In genomic region chr14:88189040-88189839, GRCh38 we compare ENCODE assay signal across 8 cellular contexts.
DNase-seq lines count a peak whose midpoint lies in the region; ATAC-seq and TF ChIP-seq lines count a peak whose summit lies in the region.

No MANE protein-coding gene starts in this region.

- H3K4me3 Mint-ChIP-seq in T-helper 17 cell = peak overlapping the region; percentile 64

- H3K27me3 Mint-ChIP-seq in T-helper 17 cell = peaks cover 52% of the 10 kb centered on the region

- H3K9me3 ChIP-seq in T-helper 17 cell (ENCODE audit: control insufficient read depth, low read length, poor library complexity, severe bottlenecking) = no peaks in the 10 kb centered on the region

- DNase-seq in NCI-H1417 treated with DMSO at 0.1 percent for 48 hours (lab: John Stamatoyannopoulos, UW) (peak; percentile 63), T-helper 17 cell (peak in 1 of 3 donors; percentile 27), cerebellar cortex (ENCODE audit: low spot score) (peak; percentile 97), kidney epithelial cell (ENCODE audit: low read depth) (peak; percentile 59)
- peak; percentile 48 for DNase-seq in stimulated activated CD4-positive, alpha-beta T cell treated with anti-CD3 and anti-CD28 coated beads, Interleukin-1b, Interleukin-23, amount 100 ng/mL, for 48 hours

- peak; percentile 85 for TF ChIP-seq CTCF in 22Rv1 (IDR thresholded peaks at IDR 0.05)
- TF ChIP-seq CTCF in GM12872 (IDR thresholded peaks at IDR 0.05; ENCODE audit: insufficient read depth, low read depth, low read length) = peak; percentile 81
- TF ChIP-seq CTCF in kidney epithelial cell (IDR thresholded peaks at IDR 0.05; ENCODE audit: insufficient read depth, low read length, poor library complexity, severe bottlenecking) = peak; percentile 75

- H3K27me3 ChIP-seq in kidney epithelial cell (ENCODE audit: control insufficient read depth, insufficient read depth, low read length) = peaks cover 3% of the 10 kb centered on the region

- H3K36me3 Mint-ChIP-seq in T-helper 17 cell (ENCODE audit: low read depth) = no peaks in the 10 kb centered on the region

- no peaks in the 10 kb centered on the region for H3K36me3 ChIP-seq in kidney epithelial cell (ENCODE audit: control insufficient read depth, insufficient read depth, low read length)

- no peak overlapping the region for H3K27ac Mint-ChIP-seq in T-helper 17 cell

- peaks cover 8% of the 10 kb centered on the region for H3K4me1 Mint-ChIP-seq in T-helper 17 cell

- no peak overlapping the region for H3K4me3 ChIP-seq in kidney epithelial cell (ENCODE audit: low read depth, low read length)

- no peak overlapping the region for H3K27ac ChIP-seq in 22Rv1

- ATAC-seq in HG02759 (IDR thresholded peaks at IDR 0.05; ENCODE audit: unreplicated experiment) (peak; percentile 86), T-helper 17 cell (peak; percentile 75)
